8 cellular contexts compared by ENCODE assay signal in the genomic region with DNA sequence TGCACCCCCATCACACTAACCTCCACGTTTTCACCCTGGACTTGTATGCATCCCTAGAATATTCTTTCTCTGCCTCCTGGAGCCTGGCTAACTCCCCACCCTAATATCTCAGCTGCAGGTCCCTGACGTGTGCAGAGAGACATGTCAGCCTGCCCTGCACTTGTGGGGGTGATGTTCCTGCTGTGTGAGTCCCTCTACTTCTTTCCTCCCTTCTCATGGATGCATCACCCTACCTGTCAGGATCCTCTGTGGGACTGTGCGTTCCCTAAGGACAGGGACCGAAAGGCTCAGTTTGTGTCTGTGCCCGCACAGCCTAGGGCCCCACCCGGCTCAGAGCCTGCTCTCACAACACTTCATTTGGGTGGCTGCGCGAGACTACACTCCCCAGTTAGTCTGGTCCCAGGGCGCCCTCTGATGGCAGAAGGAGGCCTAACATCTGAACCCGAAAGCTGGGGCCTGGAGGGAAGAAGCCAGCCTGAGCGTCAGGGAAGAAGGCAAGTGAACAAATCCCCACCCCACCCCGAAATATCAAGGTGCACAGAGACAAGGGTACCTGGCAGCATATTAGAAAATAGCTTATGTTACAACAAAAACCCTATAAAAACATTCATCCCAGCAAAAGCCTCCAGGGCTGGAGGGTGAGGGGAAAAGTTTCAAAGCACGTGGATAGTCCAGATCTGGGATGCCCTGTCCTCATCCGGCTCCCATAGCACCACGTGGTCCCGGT. TPM values are rescaled to one million over a fixed set of nuclear protein-coding genes. Genes with fewer than 3 reads are reported as not detected.
DNase-seq lines count a peak whose midpoint lies in the region; ATAC-seq and TF ChIP-seq lines count a peak whose summit lies in the region.

No MANE protein-coding gene starts in this region.

- H3K27me3 ChIP-seq in PC-3 (ENCODE audit: low read length) = no peaks in the 10 kb centered on the region

- no TSS peak for BruUV-seq in PC-3 (replicated peaks; lab: Mats Ljungman, UMichigan)

- H3K9ac ChIP-seq in PC-3 (ENCODE audit: low read length) = no peak overlapping the region

- H3K27ac Mint-ChIP-seq in naive B cell = peak overlapping the region; percentile 85 to 97 (median 94)

- DNase-seq in NCI-H187 (lab: John Stamatoyannopoulos, UW) = peak; percentile 18 to 22
- no peak for DNase-seq in NCI-H187 treated with DMSO at 0.1 percent for 48 hours (lab: John Stamatoyannopoulos, UW)
- peak in 75 of 76 experiments; percentile 26 to 95 (median 80) for DNase-seq in HUDEP-2 (lab: John Stamatoyannopoulos, UW; ENCODE audit: unreplicated experiment in 76 of 76)
- DNase-seq in PC-3 = peak; percentile 92
- peak; percentile 96 for DNase-seq in activated T-cell treated with anti-CD3 and anti-CD28 coated beads for 1 hour (ENCODE audit: low read depth)
- peak; percentile 82 for DNase-seq in epithelial cell of esophagus (ENCODE audit: low read depth)
- peak; percentile 88 for DNase-seq in naive B cell
- peak; percentile 88 to 97 for DNase-seq in stimulated activated CD8-positive, alpha-beta memory T cell treated with anti-CD3 and anti-CD28 coated beads, Interleukin-7, amount 100 ng/mL, for 1 hour (ENCODE audit: low read depth in 2 of 2)

- no peaks in the 10 kb centered on the region for H3K4me1 ChIP-seq in PC-3 (ENCODE audit: insufficient read depth, low read length)

- H3K27me3 Mint-ChIP-seq in naive B cell = no peaks in the 10 kb centered on the region

- H3K79me2 ChIP-seq in PC-3 (ENCODE audit: low read length) = no peaks in the 10 kb centered on the region

- peaks cover 52 to 62% (median 58%) of the 10 kb centered on the region in 3 donors for H3K4me1 Mint-ChIP-seq in naive B cell

- TF ChIP-seq CTCF in PC-3 (conservative IDR thresholded peaks at IDR 0.05; ENCODE audit: low read depth, low read length) (peak; percentile 88), epithelial cell of esophagus (IDR thresholded peaks at IDR 0.05; ENCODE audit: insufficient read depth, low read depth, low read length, missing control alignments) (peak; percentile 88)

- H3K9me2 ChIP-seq in PC-3 (replicated peaks; ENCODE audit: low read length) = no peaks in the 10 kb centered on the region

- H3K4me3 Mint-ChIP-seq in naive B cell = peak overlapping the region; percentile 93 to 99 (median 99)

- H3K4me3 ChIP-seq in PC-3 (ENCODE audit: low read length) (no peak overlapping the region), epithelial cell of esophagus (ENCODE audit: low read length) (no peak overlapping the region)

- H4K20me1 ChIP-seq in PC-3 (ENCODE audit: low read length) = no peaks in the 10 kb centered on the region

- POLR2A ChIA-PET in PC-3 (lab: Charles Lee; ENCODE audit: unreplicated experiment) = no interaction called here

- no peaks in the 10 kb centered on the region for H3K36me3 ChIP-seq in PC-3 (ENCODE audit: low read depth, low read length)

- H3K9me3 Mint-ChIP-seq in naive B cell = no peaks in the 10 kb centered on the region

- H3K27ac ChIP-seq in PC-3 (ENCODE audit: low read length) = no peak overlapping the region

- H2AFZ ChIP-seq in PC-3 (ENCODE audit: low read length) = no peak overlapping the region

- peaks cover 21 to 41% of the 10 kb centered on the region in 2 donors for H3K36me3 Mint-ChIP-seq in naive B cell

- H3F3A ChIP-seq in PC-3 (ENCODE audit: low read length, unreplicated experiment) = no peaks in the 10 kb centered on the region

- CTCF ChIA-PET in PC-3 (lab: Charles Lee) = interaction anchor here (0.6 to 1.0 kb wide), 6 partner anchors 33 to 65 kb away, joined by 3 to 6 read pairs (median 4); a partner anchor contains a TSS

- H3K4me2 ChIP-seq in PC-3 (ENCODE audit: low read length) = no peak overlapping the region

- no peaks in the 10 kb centered on the region for H3K9me3 ChIP-seq in PC-3 (ENCODE audit: low read length)

- ATAC-seq in PC-3 (peak; percentile 98), naive B cell (ENCODE audit: low read depth in 2 of 2) (peak; percentile 78 to 79)

- intact Hi-C loops in PC-3 (cut with micrococcal nuclease) = loop anchor here (1.0 to 5.0 kb wide), 6 partner anchors 19 to 152 kb away; a partner anchor contains a TSS

RNA-seq across cellular contexts. Expression of a gene that starts 3.7 kb away (rescaled TPM):
- not detected in 2 replicates for total RNA-seq in PC-3 (2014; rRNA removed)
- polyA plus RNA-seq in naive B cell (ENCODE audit: low read depth in 6 of 6) = over 10,000 TPM; 10,565 to 16,920 (median 13,137) TPM

RNA-seq across cellular contexts. Expression of a gene that starts 15.0 kb away (rescaled TPM):
- total RNA-seq in PC-3 (2014; rRNA removed) = 19.4 and 24.6 TPM in 2 replicates
- polyA plus RNA-seq in naive B cell (ENCODE audit: low read depth in 6 of 6) = 10 to 100 TPM in 2 of 6 donors, 1 to 10 TPM in 4; 4.3 to 15.7 (median 6.9) TPM

RNA-seq across cellular contexts. Expression of a gene that starts 32.5 kb away (rescaled TPM):
- total RNA-seq in PC-3 (2014; rRNA removed) = 15.3 and 16.1 TPM in 2 replicates
- 1 to 10 TPM in 2 of 6 donors, under 1 TPM in 4; 0.06 to 1.8 (median 0.70) TPM for polyA plus RNA-seq in naive B cell (ENCODE audit: low read depth in 6 of 6)

RNA-seq across cellular contexts. Expression of a gene that starts 41.6 kb away (rescaled TPM):
- 181 and 193 TPM in 2 replicates for total RNA-seq in PC-3 (2014; rRNA removed)
- 1,000 to 10,000 TPM in 2 of 6 donors, 100 to 1,000 TPM in 4; 624 to 1,205 (median 832) TPM for polyA plus RNA-seq in naive B cell (ENCODE audit: low read depth in 6 of 6)

RNA-seq across cellular contexts. Expression of a gene that starts 51.1 kb away (rescaled TPM):
- not detected in 2 replicates for total RNA-seq in PC-3 (2014; rRNA removed)
- not detected for polyA plus RNA-seq in naive B cell (ENCODE audit: low read depth in 6 of 6)
